Comparison of ENCODE assay signal across 1 cellular context in genomic region chr15:85837011-85837433, GRCh38.
TF ChIP-seq lines count a peak whose summit lies in the region.

No MANE protein-coding gene starts in this region.

TF ChIP-seq in endothelial cell of umbilical vein, 7 proteins besides CTCF, POLR2A, EP300 and RAD21 (continued from another document):
- no peak for TF ChIP-seq GATA2 (IDR thresholded peaks at IDR 0.05; ENCODE audit: insufficient read depth, insufficient read length, low read depth, low read length)
- no peak for TF ChIP-seq FOS (IDR thresholded peaks at IDR 0.05; ENCODE audit: borderline replicate concordance, insufficient read depth, low read length)
- TF ChIP-seq, protein P1, sequence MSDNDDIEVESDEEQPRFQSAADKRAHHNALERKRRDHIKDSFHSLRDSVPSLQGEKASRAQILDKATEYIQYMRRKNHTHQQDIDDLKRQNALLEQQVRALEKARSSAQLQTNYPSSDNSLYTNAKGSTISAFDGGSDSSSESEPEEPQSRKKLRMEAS (IDR thresholded peaks at IDR 0.05; ENCODE audit: insufficient read depth, insufficient read length), result no peak
- no peak for TF ChIP-seq JUN (IDR thresholded peaks at IDR 0.05; ENCODE audit: borderline replicate concordance, insufficient read depth, insufficient read length, low read depth)
- TF ChIP-seq POLR2AphosphoS5 (IDR thresholded peaks at IDR 0.05; ENCODE audit: insufficient read depth, low read depth, low read length), result no peak
TF ChIP-seq in endothelial cell of umbilical vein: peak in this region for 0.
